ENCODE assay signal across 9 cellular contexts in genomic region chr2:288002-288742, GRCh38. TPM values are rescaled to one million over a fixed set of nuclear protein-coding genes. Genes with fewer than 3 reads are reported as not detected.
DNase-seq lines count a peak whose midpoint lies in the region; ATAC-seq and TF ChIP-seq lines count a peak whose summit lies in the region.
"Had no signal": no experiment of that assay in that cellular context is flagged by ENCODE, and none has a peak within 500 bp of the region (broad histone marks: within the 10 kb centered on the region; RNA-seq: fewer than 3 reads in every experiment).

Gene ALKAL2 (minus strand): TSS chr2:288091. CDS start chr2:287835, 256 bp downstream.

- TF ChIP-seq CTCF in gastrocnemius medialis (IDR thresholded peaks at IDR 0.05 in 4 of 5, conservative IDR thresholded peaks at IDR 0.05 in 1 of 5) = no peak

- H3K9me3 ChIP-seq in gastrocnemius medialis (no peaks in the 10 kb centered on the region), HAP-1 (no peaks in the 10 kb centered on the region)

- TF ChIP-seq POLR2A in gastrocnemius medialis (IDR thresholded peaks at IDR 0.05) = no peak

- ATAC-seq in GM21423 (IDR thresholded peaks at IDR 0.05; ENCODE audit: unreplicated experiment) (peak; percentile 21), left ventricle myocardium superior (no peak), gastrocnemius medialis (no peak)

- no peak within 1 kb of the TSS for H3K27ac ChIP-seq in gastrocnemius medialis
- H3K27ac ChIP-seq: epithelial cell of prostate had no signal

- H3K4me1 ChIP-seq in gastrocnemius medialis (peaks cover 5 to 12% of the 10 kb centered on the region in 2 donors), HAP-1 (no peaks in the 10 kb centered on the region)

- in situ Hi-C loops in gastrocnemius medialis (cut with MboI; ENCODE audit: low sequenced_read_pairs in 4 of 4) = no loop called here
- in situ Hi-C loops in HAP-1 (cut with MboI; ENCODE audit: low sequenced_read_pairs) = no loop called here

- intact Hi-C loops in left ventricle myocardium superior (cut with micrococcal nuclease) (no loop called here), gastrocnemius medialis (cut with DNase I; ENCODE audit: low total_unique reads) (no loop called here)

- H3K27me3 ChIP-seq in gastrocnemius medialis = peaks cover 21 to 35% (median 30%) of the 10 kb centered on the region in 3 donors
- H3K27me3 ChIP-seq in HAP-1 (ENCODE audit: low read depth) = peaks cover 31% of the 10 kb centered on the region

- H3K4me3 ChIP-seq in gastrocnemius medialis (peak within 1 kb of the TSS; percentile 36 to 54 (median 50)), HAP-1 (no peak within 1 kb of the TSS)

- H3K36me3 ChIP-seq in gastrocnemius medialis (no peaks in the 10 kb centered on the region), HAP-1 (replicated peaks) (no peaks in the 10 kb centered on the region)

- DNase-seq in activated CD8-positive, alpha-beta memory T cell treated with anti-CD3 and anti-CD28 coated beads for 24 hours = peak; percentile 65
- peak; percentile 31 for DNase-seq in left ventricle myocardium superior
- DNase-seq in gastrocnemius medialis = no peak
- DNase-seq in HK-2 (ENCODE audit: unreplicated experiment) = no peak
- no peak for DNase-seq in central memory CD4-positive, alpha-beta T cell
- DNase-seq in HAP-1 (ENCODE audit: low spot score in 2 of 2) = no peak
- no peak for DNase-seq in activated effector memory CD4-positive, alpha-beta T cell treated with anti-CD3 and anti-CD28 coated beads, Interleukin-2, amount 50 U/mL, for 16 hours

RNA-seq across cellular contexts. Expression of gene ALKAL2, which starts in this region (rescaled TPM):
- total RNA-seq in left ventricle myocardium superior = 1.3 TPM
- total RNA-seq in gastrocnemius medialis = not detected

Comparison
In these comparisons a context has a peak if more than half of its experiments do, and no peak if none do; other contexts are left out.
1. DNase-seq: peak in activated CD8-positive, alpha-beta memory T cell treated with anti-CD3 and anti-CD28 coated beads for 24 hours (single experiment) and left ventricle myocardium superior (single experiment); none in gastrocnemius medialis (0 of 2), HK-2 (single experiment), central memory CD4-positive, alpha-beta T cell (single experiment), HAP-1 (0 of 2) and activated effector memory CD4-positive, alpha-beta T cell treated with anti-CD3 and anti-CD28 coated beads, Interleukin-2, amount 50 U/mL, for 16 hours (single experiment).